ENCODE assay signal across 1 cellular context in the genomic region with DNA sequence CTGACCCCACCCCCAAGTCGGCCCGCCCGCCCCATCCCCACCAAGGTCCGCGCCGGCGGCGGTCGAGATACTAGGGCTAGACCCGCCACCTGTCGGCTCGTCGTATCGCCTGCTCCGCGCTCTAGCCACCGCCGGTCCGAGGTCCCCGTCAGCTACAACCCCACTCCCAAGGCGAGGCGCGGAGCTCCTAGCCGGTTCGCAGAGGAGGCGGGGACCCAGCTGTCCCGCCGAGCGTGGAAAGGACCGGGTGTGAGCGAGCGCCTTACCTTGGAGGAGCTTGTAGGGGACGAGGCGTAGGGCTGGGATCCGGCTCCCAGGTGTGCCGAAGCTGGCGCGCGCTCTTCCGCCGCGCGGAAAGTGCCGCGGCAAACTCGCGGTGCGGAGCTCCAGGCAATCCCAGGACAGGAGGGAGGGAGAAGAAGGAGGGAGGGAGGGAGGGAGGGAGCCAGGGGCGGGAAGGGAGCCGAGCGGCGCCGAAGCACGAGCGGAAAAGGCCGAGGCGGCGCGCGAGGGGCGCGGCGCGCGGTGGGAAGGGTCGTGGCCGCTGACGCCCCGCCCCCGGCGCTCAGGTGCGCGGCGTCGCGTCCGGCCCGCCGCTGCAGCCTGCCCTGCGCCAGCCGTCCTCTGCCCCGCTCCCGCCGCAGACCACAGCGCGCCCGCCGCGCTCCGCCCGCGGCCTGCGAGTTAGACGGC.
TF ChIP-seq lines count a peak whose summit lies in the region.

A gene with protein sequence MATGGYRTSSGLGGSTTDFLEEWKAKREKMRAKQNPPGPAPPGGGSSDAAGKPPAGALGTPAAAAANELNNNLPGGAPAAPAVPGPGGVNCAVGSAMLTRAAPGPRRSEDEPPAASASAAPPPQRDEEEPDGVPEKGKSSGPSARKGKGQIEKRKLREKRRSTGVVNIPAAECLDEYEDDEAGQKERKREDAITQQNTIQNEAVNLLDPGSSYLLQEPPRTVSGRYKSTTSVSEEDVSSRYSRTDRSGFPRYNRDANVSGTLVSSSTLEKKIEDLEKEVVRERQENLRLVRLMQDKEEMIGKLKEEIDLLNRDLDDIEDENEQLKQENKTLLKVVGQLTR (minus strand): TSS at position 359 of the 693 bp plus-strand sequence. CDS start 720 bp downstream, outside the sequence.

TF ChIP-seq in HepG2, 621 proteins besides CTCF, POLR2A, EP300 and RAD21 (continued from another document):
- TF ChIP-seq, protein P1, sequence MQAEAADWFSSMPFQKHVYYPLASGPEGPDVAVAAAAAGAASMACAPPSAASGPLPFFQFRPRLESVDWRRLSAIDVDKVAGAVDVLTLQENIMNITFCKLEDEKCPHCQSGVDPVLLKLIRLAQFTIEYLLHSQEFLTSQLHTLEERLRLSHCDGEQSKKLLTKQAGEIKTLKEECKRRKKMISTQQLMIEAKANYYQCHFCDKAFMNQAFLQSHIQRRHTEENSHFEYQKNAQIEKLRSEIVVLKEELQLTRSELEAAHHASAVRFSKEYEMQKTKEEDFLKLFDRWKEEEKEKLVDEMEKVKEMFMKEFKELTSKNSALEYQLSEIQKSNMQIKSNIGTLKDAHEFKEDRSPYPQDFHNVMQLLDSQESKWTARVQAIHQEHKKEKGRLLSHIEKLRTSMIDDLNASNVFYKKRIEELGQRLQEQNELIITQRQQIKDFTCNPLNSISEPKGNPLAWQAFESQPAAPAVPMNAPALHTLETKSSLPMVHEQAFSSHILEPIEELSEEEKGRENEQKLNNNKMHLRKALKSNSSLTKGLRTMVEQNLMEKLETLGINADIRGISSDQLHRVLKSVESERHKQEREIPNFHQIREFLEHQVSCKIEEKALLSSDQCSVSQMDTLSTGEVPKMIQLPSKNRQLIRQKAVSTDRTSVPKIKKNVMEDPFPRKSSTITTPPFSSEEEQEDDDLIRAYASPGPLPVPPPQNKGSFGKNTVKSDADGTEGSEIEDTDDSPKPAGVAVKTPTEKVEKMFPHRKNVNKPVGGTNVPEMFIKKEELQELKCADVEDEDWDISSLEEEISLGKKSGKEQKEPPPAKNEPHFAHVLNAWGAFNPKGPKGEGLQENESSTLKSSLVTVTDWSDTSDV (CRISPR knock-in tag; IDR thresholded peaks at IDR 0.05) = no peak
- no peak for TF ChIP-seq NONO (IDR thresholded peaks at IDR 0.05)
- TF ChIP-seq NONO (CRISPR knock-in tag; conservative IDR thresholded peaks at IDR 0.05) = peak; percentile 63
